Comparison of ENCODE assay signal across 15 cellular contexts in the genomic region with DNA sequence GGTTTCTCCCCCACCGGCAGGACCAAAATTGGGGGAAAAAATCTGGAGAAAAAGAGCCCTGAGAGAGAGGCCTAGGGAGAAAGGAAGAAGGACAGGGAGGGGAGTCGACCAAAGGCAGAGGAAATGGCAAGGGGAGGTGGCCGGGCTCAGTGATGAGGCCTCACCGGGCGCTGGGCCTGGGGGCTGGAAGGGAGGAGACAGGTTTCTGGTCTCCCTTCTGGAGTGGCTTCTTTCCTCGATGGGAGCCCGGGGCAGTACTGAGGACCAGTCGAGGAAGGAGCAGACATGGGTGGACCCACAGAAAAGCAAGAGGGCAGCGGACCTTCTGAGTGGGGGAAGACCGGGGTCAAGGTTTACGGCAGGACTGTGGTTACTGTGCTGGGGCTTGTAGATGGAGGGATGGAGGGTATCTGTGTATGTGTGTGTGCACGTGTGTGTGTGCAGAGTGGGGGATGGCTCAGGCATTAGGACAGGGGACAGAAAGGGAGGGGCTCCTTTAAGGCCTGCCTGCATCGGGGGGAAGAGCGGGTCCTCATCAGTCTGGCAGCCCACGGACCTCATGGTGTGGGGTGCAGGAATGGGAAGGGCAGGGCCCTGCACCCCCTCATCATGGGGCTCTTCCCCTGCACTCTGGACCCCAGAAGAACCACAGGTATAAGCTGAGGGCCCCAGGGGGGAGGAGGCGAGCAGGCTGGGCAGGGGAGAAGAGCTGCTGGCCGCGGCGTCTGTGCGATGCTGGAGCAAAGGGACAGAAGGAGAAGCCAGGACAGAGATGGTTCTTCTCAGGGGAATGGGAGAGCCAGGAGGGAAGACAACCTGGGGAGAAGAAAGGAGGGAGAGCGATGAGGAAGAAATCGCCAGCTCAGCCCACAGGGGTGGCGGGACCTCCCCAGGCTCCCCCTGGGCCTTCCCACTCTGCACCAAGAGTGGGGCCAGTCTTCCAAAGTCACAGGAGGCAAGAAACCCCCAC. TPM values are rescaled to one million over a fixed set of nuclear protein-coding genes. Genes with fewer than 3 reads are reported as not detected.
DNase-seq lines count a peak whose midpoint lies in the region; TF ChIP-seq lines count a peak whose summit lies in the region.
"Had no signal": no experiment of that assay in that cellular context is flagged by ENCODE, and none has a peak within 500 bp of the region (broad histone marks: within the 10 kb centered on the region; RNA-seq: fewer than 3 reads in every experiment).

No MANE protein-coding gene starts in this region.

- H3K27me3 ChIP-seq in endodermal cell (ENCODE audit: control insufficient read depth, insufficient read depth, low read length, poor library complexity, severe bottlenecking), result no peaks in the 10 kb centered on the region
- H3K27me3 ChIP-seq in trophoblast cell (ENCODE audit: insufficient read depth, low read length), result no peaks in the 10 kb centered on the region
- H3K27me3 ChIP-seq: BLaER1 treated with 17β-estradiol and CSF1 and Interleukin-3, amounts not matched to agents 10 nM and 100 nM had no signal

- no peak overlapping the region for H3K18ac ChIP-seq in trophoblast cell (ENCODE audit: low read length)

- H3K4ac ChIP-seq in trophoblast cell (ENCODE audit: low read depth, low read length), result no peak overlapping the region

- H3K14ac ChIP-seq in trophoblast cell (ENCODE audit: low read length), result no peak overlapping the region

- no peak for DNase-seq in activated T-cell treated with anti-CD3 and anti-CD28 coated beads, Interleukin-2, amount 50 U/mL, for 24 hours
- DNase-seq in activated T-cell treated with anti-CD3 and anti-CD28 coated beads for 4 hours, result no peak
- peak; percentile 44 for DNase-seq in NB4 (ENCODE audit: low read depth)
- DNase-seq in endodermal cell, result no peak
- no peak for DNase-seq in trophoblast cell
- DNase-seq in HuH-7 (ENCODE audit: low spot score), result no peak
- no peak for DNase-seq in mesenteric fat pad (ENCODE audit: low spot score)
- no peak for DNase-seq in pons (ENCODE audit: low spot score)
- DNase-seq: GM23248; naive B cell; NCI-H187; NCI-H446 treated with DMSO at 0.1 percent for 48 hours; stimulated activated CD8-positive, alpha-beta memory T cell treated with anti-CD3 and anti-CD28 coated beads, Interleukin-4, amount 100 ng/mL, for 48 hours had no signal

- H3K36me3 ChIP-seq in endodermal cell (ENCODE audit: control insufficient read depth, insufficient read depth, low read length), result peaks cover 51% of the 10 kb centered on the region
- H3K36me3 ChIP-seq in trophoblast cell (ENCODE audit: control insufficient read depth in 1 of 2, insufficient read depth in 2 of 2, low read length in 2 of 2), result peaks cover 78 to 86% of the 10 kb centered on the region in 2 experiments

- H3K27ac Mint-ChIP-seq in activated T-cell treated with anti-CD3 and anti-CD28 coated beads, Interleukin-2, amount 50 U/mL, for 24 hours, result peak overlapping the region; percentile 65
- no peak overlapping the region for H3K27ac Mint-ChIP-seq in endodermal cell

- H2BK12ac ChIP-seq in trophoblast cell (ENCODE audit: low read length), result no peak overlapping the region

- no peak overlapping the region for H2AFZ ChIP-seq in trophoblast cell (ENCODE audit: insufficient read depth, low read length, poor library complexity)
- H2AFZ ChIP-seq: GM23248 had no signal

- no peak overlapping the region for H4K91ac ChIP-seq in trophoblast cell (ENCODE audit: low read depth, low read length)

- no peak for TF ChIP-seq CTCF in NB4 (IDR thresholded peaks at IDR 0.05; ENCODE audit: low read depth, low read length)
- no peak for TF ChIP-seq CTCF in endodermal cell (conservative IDR thresholded peaks at IDR 0.05)

- H3K9me3 ChIP-seq in endodermal cell (ENCODE audit: control insufficient read depth, low read length) (no peaks in the 10 kb centered on the region), trophoblast cell (ENCODE audit: insufficient read depth, low read depth, low read length) (peaks cover 3% of the 10 kb centered on the region)
- H3K9me3 ChIP-seq: BLaER1 treated with 17β-estradiol and CSF1 and Interleukin-3, amounts not matched to agents 10 nM and 100 nM; thoracic aorta had no signal

- H2BK5ac ChIP-seq in trophoblast cell (ENCODE audit: low read depth, low read length, poor library complexity), result no peak overlapping the region

- no peak for TF ChIP-seq POLR2A in NB4 (IDR thresholded peaks at IDR 0.05; ENCODE audit: extremely low read depth, insufficient read length)

- no peaks in the 10 kb centered on the region for H3K4me1 Mint-ChIP-seq in activated T-cell treated with anti-CD3 and anti-CD28 coated beads, Interleukin-2, amount 50 U/mL, for 24 hours (ENCODE audit: low read depth)
- H3K4me1 Mint-ChIP-seq in endodermal cell, result no peaks in the 10 kb centered on the region

- H3K79me2 ChIP-seq in trophoblast cell (ENCODE audit: control insufficient read depth, insufficient read depth, low read length, poor library complexity), result no peaks in the 10 kb centered on the region

- no peaks in the 10 kb centered on the region for H3K4me1 ChIP-seq in endodermal cell (ENCODE audit: control insufficient read depth, insufficient read depth, low read length)
- H3K4me1 ChIP-seq in trophoblast cell (ENCODE audit: control insufficient read depth in 1 of 2, insufficient read depth in 2 of 2, low read length in 2 of 2), result no peaks in the 10 kb centered on the region

- H2AK5ac ChIP-seq in trophoblast cell (ENCODE audit: low read length), result no peak overlapping the region

- H3K36me3 Mint-ChIP-seq in activated T-cell treated with anti-CD3 and anti-CD28 coated beads, Interleukin-2, amount 50 U/mL, for 24 hours (ENCODE audit: low read depth), result peaks cover 74% of the 10 kb centered on the region
- peaks cover 58% of the 10 kb centered on the region for H3K36me3 Mint-ChIP-seq in endodermal cell (ENCODE audit: low read depth)
- H3K36me3 Mint-ChIP-seq: naive B cell had no signal

- no peak overlapping the region for H3K23ac ChIP-seq in trophoblast cell (ENCODE audit: low read length)

- no peak overlapping the region for H3K4me3 Mint-ChIP-seq in activated T-cell treated with anti-CD3 and anti-CD28 coated beads, Interleukin-2, amount 50 U/mL, for 24 hours
- no peak overlapping the region for H3K4me3 Mint-ChIP-seq in endodermal cell

- no peaks in the 10 kb centered on the region for H3K9me3 Mint-ChIP-seq in activated T-cell treated with anti-CD3 and anti-CD28 coated beads, Interleukin-2, amount 50 U/mL, for 24 hours
- no peaks in the 10 kb centered on the region for H3K9me3 Mint-ChIP-seq in endodermal cell
- H3K9me3 Mint-ChIP-seq: naive B cell had no signal

- H2BK120ac ChIP-seq in trophoblast cell (ENCODE audit: insufficient read depth, low read length, poor library complexity), result no peak overlapping the region

- H3K9ac ChIP-seq in endodermal cell (ENCODE audit: extremely low read depth, low read length, poor library complexity, severe bottlenecking) (no peak overlapping the region), trophoblast cell (ENCODE audit: low read length) (no peak overlapping the region)
- H3K9ac ChIP-seq: GM23248 had no signal

- H3K79me1 ChIP-seq in trophoblast cell (ENCODE audit: low read length), result no peaks in the 10 kb centered on the region

- H3K4me3 ChIP-seq in NB4 (ENCODE audit: low read depth, low read length) (no peak overlapping the region), endodermal cell (ENCODE audit: low read length) (no peak overlapping the region), trophoblast cell (ENCODE audit: low read depth, low read length) (peak overlapping the region; percentile 31)
- H3K4me3 ChIP-seq: BLaER1 treated with 17β-estradiol and CSF1 and Interleukin-3, amounts not matched to agents 10 nM and 100 nM; GM23248; thoracic aorta had no signal

- H4K8ac ChIP-seq in trophoblast cell (ENCODE audit: low read depth, low read length), result no peak overlapping the region

- no peak overlapping the region for H4K12ac ChIP-seq in trophoblast cell (ENCODE audit: low read depth, low read length)

- no peaks in the 10 kb centered on the region for H3K27me3 Mint-ChIP-seq in activated T-cell treated with anti-CD3 and anti-CD28 coated beads, Interleukin-2, amount 50 U/mL, for 24 hours
- H3K27me3 Mint-ChIP-seq in endodermal cell (ENCODE audit: insufficient read depth), result no peaks in the 10 kb centered on the region

- no peak overlapping the region for H3K4me2 ChIP-seq in trophoblast cell (ENCODE audit: low read length)
- H3K4me2 ChIP-seq: BLaER1 treated with 17β-estradiol and CSF1 and Interleukin-3, amounts not matched to agents 10 nM and 100 nM had no signal

- H3K27ac ChIP-seq in endodermal cell (ENCODE audit: low read depth, low read length) (peak overlapping the region; percentile 24), trophoblast cell (ENCODE audit: low read depth, low read length) (no peak overlapping the region)
- H3K27ac ChIP-seq: BLaER1 treated with 17β-estradiol and CSF1 and Interleukin-3, amounts not matched to agents 10 nM and 100 nM; GM23248; thoracic aorta had no signal

- WGBS in endodermal cell (ENCODE audit: insufficient coverage in 1 of 2, insufficient read length in 1 of 2), 2 experiments, result 93 to 94% methylated on average over 8 to 23 of the region's 23 CpGs
- WGBS in trophoblast cell (ENCODE audit: extremely low coverage, insufficient coverage, insufficient read length), result no CpG with 5 or more reads among the region's 23 CpGs

RNA-seq across cellular contexts. Expression of gene RPLP0, which starts 15.1 kb away (rescaled TPM):
- total RNA-seq in endodermal cell, result 1,000 to 10,000 TPM; 2,153 to 2,485 TPM
- 3,202 TPM for polyA plus RNA-seq in endodermal cell (2013, experiment 1 of 2)
- polyA plus RNA-seq in endodermal cell (2013, experiment 2 of 2), result 2,907 TPM
- polyA plus RNA-seq in trophoblast cell (2013), result 2,531 and 2,584 TPM in 2 replicates
- total RNA-seq in mesenteric fat pad, result 1,415 TPM

RNA-seq across cellular contexts. Expression of gene GCN1, which starts 21.5 kb away (rescaled TPM):
- total RNA-seq in endodermal cell, result 100 to 1,000 TPM; 133 to 143 TPM
- polyA plus RNA-seq in endodermal cell (2013, experiment 1 of 2), result 51.2 TPM
- 52.7 TPM for polyA plus RNA-seq in endodermal cell (2013, experiment 2 of 2)
- polyA plus RNA-seq in trophoblast cell (2013), result 41.3 and 42.4 TPM in 2 replicates
- total RNA-seq in mesenteric fat pad, result 97.0 TPM

RNA-seq across cellular contexts. Expression of gene PXN, which starts 49.5 kb away (rescaled TPM):
- total RNA-seq in endodermal cell (10 to 100 TPM; 58.4 to 92.7 TPM), mesenteric fat pad (123 TPM)
- polyA plus RNA-seq in endodermal cell (2013, experiment 1 of 2), result 42.1 TPM
- 44.5 TPM for polyA plus RNA-seq in endodermal cell (2013, experiment 2 of 2)
- 99.6 and 100 TPM in 2 replicates for polyA plus RNA-seq in trophoblast cell (2013)
